ENCODE assay signal across 22 cellular contexts in genomic region chr16:86240716-86241363, GRCh38.
"Had no signal": no experiment of that assay in that cellular context is flagged by ENCODE, and none has a peak within 500 bp of the region (broad histone marks: within the 10 kb centered on the region; RNA-seq: fewer than 3 reads in every experiment).

No MANE protein-coding gene starts in this region.

- H3K9me3 ChIP-seq: SK-N-SH had no signal

- ATAC-seq: activated T-cell treated with anti-CD3 and anti-CD28 coated beads, Interleukin-2, amount 50 U/mL, for 72 hours; naive thymus-derived CD8-positive, alpha-beta T cell; stimulated activated naive B cell treated with anti-CD40 and anti-IgM and Interleukin-4, amounts not matched to agents 10 μg/mL and 1 μg/mL and 100 μg/mL, for 72 hours had no signal

- DNase-seq: activated CD4-positive, alpha-beta memory T cell treated with anti-CD3 and anti-CD28 coated beads, Interleukin-2, amount 10 ng/mL, durations not matched to agents 7 days and 5 days; activated CD4-positive, alpha-beta T cell treated with anti-CD3 and anti-CD28 coated beads for 1 hour; activated CD8-positive, alpha-beta memory T cell treated with anti-CD3 and anti-CD28 coated beads, Interleukin-2, amount 50 U/mL, for 4 hours; activated gamma-delta T cell; activated T-cell treated with anti-CD3 and anti-CD28 coated beads, Interleukin-2, amount 50 U/mL, for 72 hours; central memory CD4-positive, alpha-beta T cell; cortex of kidney; effector CD4-positive, alpha-beta T cell; foreskin melanocyte; immature natural killer cell; midbrain; SK-N-SH; stimulated activated CD4-positive, alpha-beta T cell treated with anti-CD3 and anti-CD28 coated beads, Interleukin-2, amount 100 ng/mL, for 48 hours; stimulated activated naive B cell treated with anti-CD40 and anti-IgM and Interleukin-4, amounts not matched to agents 10 μg/mL and 1 μg/mL and 100 μg/mL, for 72 hours; T-helper 1 cell; T1000; tibial artery had no signal

- H3K4me1 Mint-ChIP-seq: activated CD4-positive, alpha-beta memory T cell treated with anti-CD3 and anti-CD28 coated beads, Interleukin-2, amount 10 ng/mL, durations not matched to agents 7 days and 5 days; brain; immature natural killer cell; stimulated activated naive B cell treated with anti-CD40 and anti-IgM and Interleukin-4, amounts not matched to agents 10 μg/mL and 1 μg/mL and 100 μg/mL, for 72 hours had no signal

- H3K27ac ChIP-seq: parathyroid adenoma, tibial artery had no signal

- H3K4me3 ChIP-seq: lung, tibial artery had no signal

- H3K36me3 ChIP-seq: tibial artery had no signal

- H3K9ac ChIP-seq: parathyroid adenoma, SK-N-SH had no signal

- H3K4me3 Mint-ChIP-seq: activated CD4-positive, alpha-beta memory T cell treated with anti-CD3 and anti-CD28 coated beads, Interleukin-2, amount 10 ng/mL, durations not matched to agents 7 days and 5 days; activated naive CD8-positive, alpha-beta T cell; activated T-cell treated with anti-CD3 and anti-CD28 coated beads, Interleukin-2, amount 50 U/mL, for 72 hours; brain; immature natural killer cell; naive thymus-derived CD8-positive, alpha-beta T cell; stimulated activated naive B cell treated with anti-CD40 and anti-IgM and Interleukin-4, amounts not matched to agents 10 μg/mL and 1 μg/mL and 100 μg/mL, for 72 hours had no signal

- H3K4me1 ChIP-seq: parathyroid adenoma, tibial artery had no signal

- H3K36me3 Mint-ChIP-seq: activated naive CD8-positive, alpha-beta T cell; brain; immature natural killer cell; naive thymus-derived CD8-positive, alpha-beta T cell; stimulated activated naive B cell treated with anti-CD40 and anti-IgM and Interleukin-4, amounts not matched to agents 10 μg/mL and 1 μg/mL and 100 μg/mL, for 72 hours had no signal

- H3K27ac Mint-ChIP-seq: activated CD4-positive, alpha-beta memory T cell treated with anti-CD3 and anti-CD28 coated beads, Interleukin-2, amount 10 ng/mL, durations not matched to agents 7 days and 5 days; activated naive CD8-positive, alpha-beta T cell; activated T-cell treated with anti-CD3 and anti-CD28 coated beads, Interleukin-2, amount 50 U/mL, for 72 hours; brain; immature natural killer cell; naive thymus-derived CD8-positive, alpha-beta T cell; stimulated activated naive B cell treated with anti-CD40 and anti-IgM and Interleukin-4, amounts not matched to agents 10 μg/mL and 1 μg/mL and 100 μg/mL, for 72 hours had no signal

- H3K9me3 Mint-ChIP-seq: activated T-cell treated with anti-CD3 and anti-CD28 coated beads, Interleukin-2, amount 50 U/mL, for 72 hours had no signal
